Comparison of ENCODE assay signal across 1 cellular context in genomic region chr3:44125882-44126281, GRCh38.
TF ChIP-seq lines count a peak whose summit lies in the region.

No MANE protein-coding gene starts in this region.

TF ChIP-seq in A549, 52 proteins besides CTCF, POLR2A, EP300 and RAD21 (continued from another document):
- TF ChIP-seq REST (IDR thresholded peaks at IDR 0.05), result no peak
- TF ChIP-seq POLR2AphosphoS2 (conservative IDR thresholded peaks at IDR 0.05; ENCODE audit: low read length), result no peak
- TF ChIP-seq EHF (CRISPR knock-in tag; IDR thresholded peaks at IDR 0.05), result no peak
